Comparison of ENCODE assay signal across 1 cellular context in the genomic region with DNA sequence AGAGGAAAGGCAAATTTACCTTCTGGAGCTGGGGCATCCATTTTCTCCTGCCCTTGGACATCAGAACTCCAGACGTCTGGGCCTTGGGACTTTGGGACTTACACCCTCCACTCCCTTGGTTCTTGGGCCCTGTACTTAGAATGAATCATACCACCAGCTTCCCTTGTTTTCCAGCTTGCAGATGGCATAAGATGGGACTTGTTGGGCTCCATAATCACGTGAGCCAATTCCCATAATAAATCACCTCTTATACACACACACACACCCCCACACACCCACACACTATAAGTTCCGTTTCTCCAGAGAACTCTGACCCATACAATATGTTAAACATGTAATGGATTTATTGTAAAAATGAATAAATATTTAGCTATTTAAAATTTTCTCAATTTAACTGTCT.
TF ChIP-seq lines count a peak whose summit lies in the region.

No MANE protein-coding gene starts in this region.

TF ChIP-seq in HepG2, 621 proteins besides CTCF, POLR2A, EP300 and RAD21 (continued from another document):
- TF ChIP-seq, protein P1, sequence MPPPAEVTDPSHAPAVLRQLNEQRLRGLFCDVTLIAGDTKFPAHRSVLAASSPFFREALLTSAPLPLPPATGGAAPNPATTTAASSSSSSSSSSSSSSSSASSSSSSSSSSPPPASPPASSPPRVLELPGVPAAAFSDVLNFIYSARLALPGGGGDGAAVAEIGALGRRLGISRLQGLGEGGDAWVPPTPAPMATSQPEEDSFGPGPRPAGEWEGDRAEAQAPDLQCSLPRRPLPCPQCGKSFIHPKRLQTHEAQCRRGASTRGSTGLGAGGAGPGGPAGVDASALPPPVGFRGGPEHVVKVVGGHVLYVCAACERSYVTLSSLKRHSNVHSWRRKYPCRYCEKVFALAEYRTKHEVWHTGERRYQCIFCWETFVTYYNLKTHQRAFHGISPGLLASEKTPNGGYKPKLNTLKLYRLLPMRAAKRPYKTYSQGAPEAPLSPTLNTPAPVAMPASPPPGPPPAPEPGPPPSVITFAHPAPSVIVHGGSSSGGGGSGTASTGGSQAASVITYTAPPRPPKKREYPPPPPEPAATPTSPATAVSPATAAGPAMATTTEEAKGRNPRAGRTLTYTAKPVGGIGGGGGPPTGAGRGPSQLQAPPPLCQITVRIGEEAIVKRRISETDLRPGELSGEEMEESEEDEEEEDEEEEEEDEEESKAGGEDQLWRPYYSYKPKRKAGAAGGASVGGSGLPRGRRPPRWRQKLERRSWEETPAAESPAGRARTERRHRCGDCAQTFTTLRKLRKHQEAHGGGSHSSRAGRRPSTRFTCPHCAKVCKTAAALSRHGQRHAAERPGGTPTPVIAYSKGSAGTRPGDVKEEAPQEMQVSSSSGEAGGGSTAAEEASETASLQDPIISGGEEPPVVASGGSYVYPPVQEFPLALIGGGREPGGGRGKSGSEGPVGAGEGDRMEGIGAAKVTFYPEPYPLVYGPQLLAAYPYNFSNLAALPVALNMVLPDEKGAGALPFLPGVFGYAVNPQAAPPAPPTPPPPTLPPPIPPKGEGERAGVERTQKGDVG (CRISPR knock-in tag; IDR thresholded peaks at IDR 0.05; ENCODE audit: borderline replicate concordance) = no peak
- no peak for TF ChIP-seq RXRA (CRISPR knock-in tag; IDR thresholded peaks at IDR 0.05)
